In genomic region chr3:57164217-57164605, GRCh38 we compare ENCODE assay signal across 8 cellular contexts. TPM values are rescaled to one million over a fixed set of nuclear protein-coding genes. Genes with fewer than 3 reads are reported as not detected.
DNase-seq lines count a peak whose midpoint lies in the region; ATAC-seq lines count a peak whose summit lies in the region.

No MANE protein-coding gene starts in this region.

- peaks cover 0 to 2% of the 10 kb centered on the region in 2 donors for H3K9me3 Mint-ChIP-seq in stimulated activated naive B cell treated with anti-CD40 and anti-IgM and Interleukin-4, amounts not matched to agents 10 μg/mL and 1 μg/mL and 100 μg/mL, for 72 hours

- peak overlapping the region; percentile 90 for H3K4me3 Mint-ChIP-seq in stimulated activated naive B cell treated with anti-CD40 and anti-IgM and Interleukin-4, amounts not matched to agents 10 μg/mL and 1 μg/mL and 100 μg/mL, for 72 hours

- peak; percentile 7 to 20 (median 11) for DNase-seq in stimulated activated CD4-positive, alpha-beta T cell treated with anti-CD3 and anti-CD28 coated beads, Interleukin-12 subunit alpha, Interleukin-12 subunit beta, amount 100 ng/mL, for 48 hours (ENCODE audit: low read depth in 2 of 3, low spot score in 1 of 3)
- DNase-seq in stimulated activated CD4-positive, alpha-beta T cell treated with anti-CD3 and anti-CD28 coated beads, Interleukin-12 subunit alpha, Interleukin-12 subunit beta, amount 100 ng/mL, for 4 hours = no peak
- DNase-seq in astrocyte of the hippocampus (ENCODE audit: low read depth, low spot score) = peak; percentile 66
- peak; percentile 43 for DNase-seq in kidney tubule cell (ENCODE audit: low spot score)
- no peak for DNase-seq in stimulated activated naive B cell treated with anti-CD40 and anti-IgM and Interleukin-4, amounts not matched to agents 10 μg/mL and 1 μg/mL and 100 μg/mL, for 72 hours
- DNase-seq in A172 (ENCODE audit: low spot score) = no peak
- no peak for DNase-seq in DMS153 treated with DMSO at 0.1 percent for 48 hours (lab: John Stamatoyannopoulos, UW; ENCODE audit: unreplicated experiment)
- no peak for DNase-seq in globus pallidus (ENCODE audit: low spot score)

- peak; percentile 24 to 37 for ATAC-seq in stimulated activated naive B cell treated with anti-CD40 and anti-IgM and Interleukin-4, amounts not matched to agents 10 μg/mL and 1 μg/mL and 100 μg/mL, for 72 hours (replicated peaks)

- no peak overlapping the region for H3K27ac Mint-ChIP-seq in stimulated activated naive B cell treated with anti-CD40 and anti-IgM and Interleukin-4, amounts not matched to agents 10 μg/mL and 1 μg/mL and 100 μg/mL, for 72 hours

- H3K4me1 Mint-ChIP-seq in stimulated activated naive B cell treated with anti-CD40 and anti-IgM and Interleukin-4, amounts not matched to agents 10 μg/mL and 1 μg/mL and 100 μg/mL, for 72 hours = peaks cover 15 to 19% of the 10 kb centered on the region in 2 donors

- H3K36me3 Mint-ChIP-seq in stimulated activated naive B cell treated with anti-CD40 and anti-IgM and Interleukin-4, amounts not matched to agents 10 μg/mL and 1 μg/mL and 100 μg/mL, for 72 hours = peaks cover 0 to 3% of the 10 kb centered on the region in 2 donors

- H3K27me3 Mint-ChIP-seq in stimulated activated naive B cell treated with anti-CD40 and anti-IgM and Interleukin-4, amounts not matched to agents 10 μg/mL and 1 μg/mL and 100 μg/mL, for 72 hours = peaks cover 70 to 89% of the 10 kb centered on the region in 2 donors

RNA-seq across cellular contexts. Expression of gene IL17RD, which starts 0.9 kb away (rescaled TPM):
- total RNA-seq in A172 (2014; rRNA removed; shearing (Covaris generic)) = 1.5 TPM in 2 replicates

RNA-seq across cellular contexts. Expression of gene HESX1, which starts 35.6 kb away (rescaled TPM):
- total RNA-seq in A172 (2014; rRNA removed; shearing (Covaris generic)) = 1.1 TPM in 1 of 2 replicates, not detected in the other

Comparison
In these comparisons a context has a peak if more than half of its experiments do, and no peak if none do; other contexts are left out.
1. DNase-seq: peak in stimulated activated CD4-positive, alpha-beta T cell treated with anti-CD3 and anti-CD28 coated beads, Interleukin-12 subunit alpha, Interleukin-12 subunit beta, amount 100 ng/mL, for 48 hours (3 of 3), astrocyte of the hippocampus (single experiment) and kidney tubule cell (single experiment); none in stimulated activated CD4-positive, alpha-beta T cell treated with anti-CD3 and anti-CD28 coated beads, Interleukin-12 subunit alpha, Interleukin-12 subunit beta, amount 100 ng/mL, for 4 hours (single experiment), stimulated activated naive B cell treated with anti-CD40 and anti-IgM and Interleukin-4, amounts not matched to agents 10 μg/mL and 1 μg/mL and 100 μg/mL, for 72 hours (single experiment), A172 (single experiment), DMS153 treated with DMSO at 0.1 percent for 48 hours (single experiment) and globus pallidus (single experiment).